Comparison of ENCODE assay signal across 15 cellular contexts in genomic region chr20:49981218-49982071, GRCh38. TPM values are rescaled to one million over a fixed set of nuclear protein-coding genes. Genes with fewer than 3 reads are reported as not detected.
A peak's percentile ranks its signal among the peaks of the same experiment; 100 is the strongest.
DNase-seq lines count a peak whose midpoint lies in the region; ATAC-seq, FAIRE-seq and TF ChIP-seq lines count a peak whose summit lies in the region.
"Had no signal": no experiment of that assay in that cellular context is flagged by ENCODE, and none has a peak within 500 bp of the region (broad histone marks: within the 10 kb centered on the region; RNA-seq: fewer than 3 reads in every experiment).

No MANE protein-coding gene starts in this region.

- H3K4me2 ChIP-seq in neuronal stem cell (ENCODE audit: insufficient read depth, low read length, poor library complexity, severe bottlenecking) = no peak overlapping the region

- no peak for ATAC-seq in effector memory CD8-positive, alpha-beta T cell (replicated peaks)
- no peak for ATAC-seq in pancreas

- no peaks in the 10 kb centered on the region for H3K36me3 Mint-ChIP-seq in T-helper 1 cell treated with Interleukin-12 subunit alpha and Interleukin-12 subunit beta and Interleukin-4 antibody, amounts not matched to agents 30 μg/mL and 1 μg/mL, for 36 hours (ENCODE audit: low read depth)
- no peaks in the 10 kb centered on the region for H3K36me3 Mint-ChIP-seq in IgD-negative memory B cell
- peaks cover 14% of the 10 kb centered on the region for H3K36me3 Mint-ChIP-seq in effector memory CD8-positive, alpha-beta T cell (ENCODE audit: insufficient read depth)

- H3K79me1 ChIP-seq in neuronal stem cell (ENCODE audit: low read depth, low read length) = peaks cover 3% of the 10 kb centered on the region

- intact Hi-C loops in pancreas (cut with DNase I) = loop anchor here in 2 of 3 donors (5.0 to 10.0 kb wide), 3 partner anchors 86 to 193 kb away; partner anchors contain the start of gene PEDS1 (in 1 of the 2)

- H4K91ac ChIP-seq in neuronal stem cell (ENCODE audit: low read depth, low read length, poor library complexity) = no peak overlapping the region

- no peaks in the 10 kb centered on the region for H3K9me3 ChIP-seq in neuronal stem cell (replicated peaks in 1 of 2; ENCODE audit: control insufficient read depth in 2 of 2, insufficient read depth in 1 of 2, low read depth in 1 of 2, low read length in 2 of 2)
- no peaks in the 10 kb centered on the region for H3K9me3 ChIP-seq in pancreas

- no peak for FAIRE-seq in pancreas (lab: Jason Lieb, UNC)
- FAIRE-seq: GM12892, RCC 7860 had no signal

- no peak overlapping the region for H4K8ac ChIP-seq in neuronal stem cell (ENCODE audit: low read depth, low read length)

- TF ChIP-seq CTCF in pancreas (IDR thresholded peaks at IDR 0.05) = no peak

- H3K4me1 Mint-ChIP-seq in T-helper 1 cell treated with Interleukin-12 subunit alpha and Interleukin-12 subunit beta and Interleukin-4 antibody, amounts not matched to agents 30 μg/mL and 1 μg/mL, for 36 hours (ENCODE audit: low read depth) = peaks cover 15% of the 10 kb centered on the region
- peaks cover 3 to 12% (median 4%) of the 10 kb centered on the region in 3 donors for H3K4me1 Mint-ChIP-seq in IgD-negative memory B cell
- H3K4me1 Mint-ChIP-seq in effector memory CD8-positive, alpha-beta T cell (ENCODE audit: low read depth in 2 of 2) = peaks cover 13 to 17% of the 10 kb centered on the region in 2 donors

- DNase-seq in T-helper 1 cell = no peak
- no peak for DNase-seq in effector memory CD8-positive, alpha-beta T cell
- DNase-seq in neuronal stem cell (ENCODE audit: low spot score) = no peak
- DNase-seq in SKM-1 treated with dmso at 0.1 percent for 144 hours (lab: John Stamatoyannopoulos, UW; ENCODE audit: unreplicated experiment) = no peak
- no peak for DNase-seq in 8988T
- DNase-seq in pancreas = no peak
- DNase-seq: activated gamma-delta T cell treated with Interleukin-2 at 50 U/mL for 16 hours; cortex of kidney; stimulated activated CD4-positive, alpha-beta T cell treated with anti-CD3 and anti-CD28 coated beads, Interleukin-4, amount 100 ng/mL, for 1 hour had no signal

- H3K27me3 ChIP-seq in neuronal stem cell (ENCODE audit: control insufficient read depth in 3 of 3, insufficient read depth in 3 of 3, low read depth in 1 of 3, low read length in 3 of 3) = peaks cover 2 to 29% (median 15%) of the 10 kb centered on the region in 3 experiments
- no peaks in the 10 kb centered on the region for H3K27me3 ChIP-seq in pancreas

- H3K23ac ChIP-seq in neuronal stem cell (ENCODE audit: low read depth, low read length, poor library complexity) = no peak overlapping the region

- no peak overlapping the region for H3K4ac ChIP-seq in neuronal stem cell (ENCODE audit: low read length)

- peak overlapping the region; percentile 61 for H2BK15ac ChIP-seq in neuronal stem cell (ENCODE audit: low read length)

- H3K9ac ChIP-seq in neuronal stem cell (ENCODE audit: low read depth, low read length, poor library complexity) = peak overlapping the region; percentile 51

- H3K9me3 Mint-ChIP-seq in T-helper 1 cell treated with Interleukin-12 subunit alpha and Interleukin-12 subunit beta and Interleukin-4 antibody, amounts not matched to agents 30 μg/mL and 1 μg/mL, for 36 hours = no peaks in the 10 kb centered on the region
- H3K9me3 Mint-ChIP-seq in IgD-negative memory B cell = no peaks in the 10 kb centered on the region
- H3K9me3 Mint-ChIP-seq in effector memory CD8-positive, alpha-beta T cell = no peaks in the 10 kb centered on the region

- WGBS in neuronal stem cell (ENCODE audit: extremely low coverage in 2 of 2, insufficient read length in 2 of 2, insufficient replicate concordance in 1 of 2), 2 donors = no CpG with 5 or more reads among the region's 23 CpGs
- WGBS in pancreas, 2 donors = 83 to 89% methylated on average over 23 of the region's 23 CpGs

- peak overlapping the region; percentile 92 for H2AFZ ChIP-seq in neuronal stem cell (ENCODE audit: low read length)

- H3K27ac ChIP-seq in neuronal stem cell (replicated peaks; ENCODE audit: low read length) = no peak overlapping the region
- no peak overlapping the region for H3K27ac ChIP-seq in pancreas

- H3K4me1 ChIP-seq in neuronal stem cell (ENCODE audit: control insufficient read depth in 2 of 2, insufficient read depth in 1 of 2, low read depth in 1 of 2, low read length in 2 of 2) (peaks cover 14 to 31% of the 10 kb centered on the region in 2 donors), pancreas (peaks cover 0 to 7% (median 4%) of the 10 kb centered on the region in 3 donors)

- peaks cover 30% of the 10 kb centered on the region for H3K27me3 Mint-ChIP-seq in T-helper 1 cell treated with Interleukin-12 subunit alpha and Interleukin-12 subunit beta and Interleukin-4 antibody, amounts not matched to agents 30 μg/mL and 1 μg/mL, for 36 hours (ENCODE audit: low read depth)
- H3K27me3 Mint-ChIP-seq in IgD-negative memory B cell = peaks cover 2% of the 10 kb centered on the region
- peaks cover 0 to 9% of the 10 kb centered on the region in 2 donors for H3K27me3 Mint-ChIP-seq in effector memory CD8-positive, alpha-beta T cell

- no peak overlapping the region for H2BK120ac ChIP-seq in neuronal stem cell (ENCODE audit: low read depth, low read length)

- peak overlapping the region; percentile 3 for H3K14ac ChIP-seq in neuronal stem cell (ENCODE audit: low read length)

- H3K4me3 ChIP-seq in neuronal stem cell (ENCODE audit: low read length in 2 of 2) (no peak overlapping the region), pancreas (no peak overlapping the region)

- H3K18ac ChIP-seq in neuronal stem cell (ENCODE audit: low read length) = peak overlapping the region; percentile 87

- H2AK5ac ChIP-seq in neuronal stem cell (ENCODE audit: low read depth, low read length) = peak overlapping the region; percentile 5

- no peak overlapping the region for H2BK5ac ChIP-seq in neuronal stem cell (ENCODE audit: low read length)

- peak overlapping the region; percentile 58 for H3K4me3 Mint-ChIP-seq in T-helper 1 cell treated with Interleukin-12 subunit alpha and Interleukin-12 subunit beta and Interleukin-4 antibody, amounts not matched to agents 30 μg/mL and 1 μg/mL, for 36 hours
- peak overlapping the region in 3 of 4 donors; percentile 74 to 92 (median 87) for H3K4me3 Mint-ChIP-seq in IgD-negative memory B cell
- H3K4me3 Mint-ChIP-seq in effector memory CD8-positive, alpha-beta T cell = peak overlapping the region; percentile 56 to 73

- no peak overlapping the region for H3K27ac Mint-ChIP-seq in T-helper 1 cell treated with Interleukin-12 subunit alpha and Interleukin-12 subunit beta and Interleukin-4 antibody, amounts not matched to agents 30 μg/mL and 1 μg/mL, for 36 hours
- peak overlapping the region in 2 of 3 donors; percentile 15 to 58 for H3K27ac Mint-ChIP-seq in IgD-negative memory B cell
- no peak overlapping the region for H3K27ac Mint-ChIP-seq in effector memory CD8-positive, alpha-beta T cell
- H3K27ac Mint-ChIP-seq: progenitor cell of endocrine pancreas had no signal

- no peak overlapping the region for H2BK12ac ChIP-seq in neuronal stem cell (ENCODE audit: low read length)

- H3K36me3 ChIP-seq in neuronal stem cell (replicated peaks in 1 of 2; ENCODE audit: control insufficient read depth in 2 of 2, insufficient read depth in 2 of 2, low read length in 2 of 2) = peaks cover 1 to 17% of the 10 kb centered on the region in 2 donors
- H3K36me3 ChIP-seq in pancreas = no peaks in the 10 kb centered on the region

RNA-seq across cellular contexts. Expression of gene SNAI1, which starts 1.3 kb away (rescaled TPM):
- polyA plus RNA-seq in IgD-negative memory B cell = 0.63 TPM
- 3.5 TPM for polyA plus RNA-seq in neuronal stem cell (2013, experiment 1 of 2)
- polyA plus RNA-seq in neuronal stem cell (2013, experiment 2 of 2) = 3.7 TPM
- 1 to 10 TPM in 2 of 6 donors, under 1 TPM in 4; 0.31 to 1.8 (median 0.52) TPM for total RNA-seq in pancreas
- 1 to 10 TPM; 2.1 to 2.9 TPM for polyA plus RNA-seq in pancreas
- total RNA-seq: LHCN-M2 had no signal

RNA-seq across cellular contexts. Expression of gene RNF114, which starts 45.2 kb away (rescaled TPM):
- polyA plus RNA-seq in IgD-negative memory B cell = 119 TPM
- 37.2 TPM for polyA plus RNA-seq in neuronal stem cell (2013, experiment 1 of 2)
- polyA plus RNA-seq in neuronal stem cell (2013, experiment 2 of 2) = 37.0 TPM
- total RNA-seq in pancreas = 10 to 100 TPM; 37.1 to 61.9 (median 47.0) TPM
- polyA plus RNA-seq in pancreas = 10 to 100 TPM; 33.3 to 41.2 TPM

Comparison
In these comparisons a context has a peak if more than half of its experiments do, and no peak if none do; other contexts are left out.
1. H3K27ac Mint-ChIP-seq: peak in IgD-negative memory B cell (2 of 3); none in T-helper 1 cell treated with Interleukin-12 subunit alpha and Interleukin-12 subunit beta and Interleukin-4 antibody, amounts not matched to agents 30 μg/mL and 1 μg/mL, for 36 hours (single experiment) and effector memory CD8-positive, alpha-beta T cell (0 of 2).
2. Peak in every context shown above with its lines, with median percentiles within 50 percentile points of each other: H3K4me3 Mint-ChIP-seq.